Comparison of ENCODE assay signal across 5 cellular contexts in genomic region chr19:43115064-43115463, GRCh38. TPM values are rescaled to one million over a fixed set of nuclear protein-coding genes. Genes with fewer than 3 reads are reported as not detected.
"Had no signal": no experiment of that assay in that cellular context is flagged by ENCODE, and none has a peak within 500 bp of the region (broad histone marks: within the 10 kb centered on the region; RNA-seq: fewer than 3 reads in every experiment).

No MANE protein-coding gene starts in this region.

RNA-seq across cellular contexts. Expression of gene PSG2, which starts 32.6 kb away (rescaled TPM):
- total RNA-seq: GM23338, H1, H4, H7, H9 had no signal
- polyA plus RNA-seq: GM23338, H1 had no signal
